Comparison of ENCODE assay signal across 10 cellular contexts in the genomic region with DNA sequence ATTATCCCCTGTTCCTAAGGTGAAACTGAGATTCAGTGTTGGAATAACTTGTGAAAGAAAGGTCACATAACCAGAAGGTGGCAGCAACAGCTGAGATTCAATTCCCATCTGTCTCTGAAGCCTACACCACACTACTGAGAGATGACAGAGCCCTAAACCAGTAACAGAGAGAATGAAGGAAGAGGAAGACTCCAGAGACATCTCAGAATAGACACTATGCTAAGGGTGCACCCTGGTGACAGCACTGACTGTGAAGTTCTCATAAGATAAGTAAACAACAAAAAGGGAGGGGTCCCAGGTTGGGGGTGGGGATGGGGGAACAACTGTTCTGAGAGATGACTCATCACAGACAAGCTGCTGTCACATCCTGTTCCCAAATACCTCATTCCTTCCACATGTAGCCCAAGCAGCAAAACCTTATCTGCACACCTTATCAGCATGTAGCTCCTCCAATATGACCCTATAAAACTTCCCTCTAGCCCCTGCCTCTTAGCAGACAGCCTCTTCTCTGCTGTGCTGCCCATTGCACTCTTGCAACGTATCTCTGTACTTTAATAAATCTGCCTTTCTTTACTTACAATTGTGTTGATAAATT. TPM values are rescaled to one million over a fixed set of nuclear protein-coding genes. Genes with fewer than 3 reads are reported as not detected.
DNase-seq lines count a peak whose midpoint lies in the region; ATAC-seq, FAIRE-seq and TF ChIP-seq lines count a peak whose summit lies in the region.
"Had no signal": no experiment of that assay in that cellular context is flagged by ENCODE, and none has a peak within 500 bp of the region (broad histone marks: within the 10 kb centered on the region; RNA-seq: fewer than 3 reads in every experiment).

No MANE protein-coding gene starts in this region.

- no peaks in the 10 kb centered on the region for H3K27me3 ChIP-seq in lower lobe of right lung (ENCODE audit: low read depth)

- intact Hi-C loops in kidney (cut with DNase I) (no loop called here), lower lobe of right lung (cut with DNase I) (no loop called here)

- no peak overlapping the region for H3K27ac Mint-ChIP-seq in activated CD4-positive, alpha-beta T cell treated with anti-CD3 and anti-CD28 coated beads, Interleukin-2, amount 10 ng/mL, durations not matched to agents 7 days and 5 days

- CTCF ChIA-PET in activated CD4-positive, alpha-beta T cell treated with anti-CD3 and anti-CD28 coated beads, Interleukin-2, amount 10 ng/mL, durations not matched to agents 7 days and 5 days (lab: Charles Lee): no interaction called here

- H3K4me3 ChIP-seq in kidney (ENCODE audit: low read length in 2 of 2) (no peak overlapping the region), lower lobe of right lung (no peak overlapping the region)

- peaks cover 33% of the 10 kb centered on the region for H3K27me3 Mint-ChIP-seq in activated CD4-positive, alpha-beta T cell treated with anti-CD3 and anti-CD28 coated beads, Interleukin-2, amount 10 ng/mL, durations not matched to agents 7 days and 5 days

- POLR2A ChIA-PET in activated CD4-positive, alpha-beta T cell treated with anti-CD3 and anti-CD28 coated beads, Interleukin-2, amount 10 ng/mL, durations not matched to agents 7 days and 5 days (lab: Charles Lee): no interaction called here

- no peak overlapping the region for H3K4me3 Mint-ChIP-seq in activated CD4-positive, alpha-beta T cell treated with anti-CD3 and anti-CD28 coated beads, Interleukin-2, amount 10 ng/mL, durations not matched to agents 7 days and 5 days

- H3K36me3 ChIP-seq in kidney (ENCODE audit: control insufficient read depth in 1 of 2, insufficient read depth in 2 of 2, low read length in 2 of 2): no peaks in the 10 kb centered on the region
- no peaks in the 10 kb centered on the region for H3K36me3 ChIP-seq in lower lobe of right lung

- no peak for ATAC-seq in lower lobe of right lung

- DNase-seq in D721Med (ENCODE audit: insufficient read length, low spot score) (no peak), HuH-7 (ENCODE audit: low spot score) (peak; percentile 20), kidney (no peak), iPS-NIHi7 (ENCODE audit: extremely low spot score) (no peak), lower lobe of right lung (no peak), HuH-7.5 (ENCODE audit: low spot score) (no peak), NCI-H524 treated with DMSO at 0.1 percent for 48 hours (lab: John Stamatoyannopoulos, UW) (no peak)
- peak; percentile 34 for DNase-seq in activated CD4-positive, alpha-beta T cell treated with anti-CD3 and anti-CD28 coated beads, Interleukin-2, amount 10 ng/mL, durations not matched to agents 7 days and 5 days
- DNase-seq: posterior cingulate gyrus, RPMI8226 had no signal

- FAIRE-seq in D721Med (lab: Jason Lieb, UNC) (peak; percentile 51), kidney (lab: Jason Lieb, UNC) (no peak)

- H3K4me1 Mint-ChIP-seq in activated CD4-positive, alpha-beta T cell treated with anti-CD3 and anti-CD28 coated beads, Interleukin-2, amount 10 ng/mL, durations not matched to agents 7 days and 5 days: peaks cover 16% of the 10 kb centered on the region

- TF ChIP-seq CTCF in D721Med (IDR thresholded peaks at IDR 0.05; ENCODE audit: insufficient read depth, missing control alignments) (peak; percentile 28), kidney (IDR thresholded peaks at IDR 0.05; ENCODE audit: borderline replicate concordance, extremely low read depth, insufficient read depth) (peak; percentile 44), lower lobe of right lung (IDR thresholded peaks at IDR 0.05) (no peak)

- H3K36me3 Mint-ChIP-seq in activated CD4-positive, alpha-beta T cell treated with anti-CD3 and anti-CD28 coated beads, Interleukin-2, amount 10 ng/mL, durations not matched to agents 7 days and 5 days (ENCODE audit: low read depth): no peaks in the 10 kb centered on the region

- H3K9me3 ChIP-seq in kidney (ENCODE audit: control insufficient read depth in 1 of 2, low read length in 2 of 2) (peaks cover 4 to 13% of the 10 kb centered on the region in 2 donors), lower lobe of right lung (peaks cover 22% of the 10 kb centered on the region)

- H3K9me3 Mint-ChIP-seq in activated CD4-positive, alpha-beta T cell treated with anti-CD3 and anti-CD28 coated beads, Interleukin-2, amount 10 ng/mL, durations not matched to agents 7 days and 5 days: peaks cover 19% of the 10 kb centered on the region

- H3K9ac ChIP-seq in kidney (ENCODE audit: low read length in 2 of 2): no peak overlapping the region

- H3K4me1 ChIP-seq in kidney (ENCODE audit: control insufficient read depth in 1 of 2, insufficient read depth in 1 of 2, low read depth in 1 of 2, low read length in 2 of 2) (no peaks in the 10 kb centered on the region), lower lobe of right lung (no peaks in the 10 kb centered on the region)

- H3K27ac ChIP-seq in kidney (ENCODE audit: low read depth in 2 of 2, low read length in 2 of 2) (no peak overlapping the region), lower lobe of right lung (no peak overlapping the region)

RNA-seq across cellular contexts. Expression of a gene that starts 46.5 kb away (rescaled TPM):
- total RNA-seq in activated CD4-positive, alpha-beta T cell treated with anti-CD3 and anti-CD28 coated beads, Interleukin-2, amount 10 ng/mL, durations not matched to agents 7 days and 5 days: 10 to 100 TPM; 11.7 to 12.9 TPM
- total RNA-seq in kidney: 20.3 TPM
- polyA plus RNA-seq in kidney (ENCODE audit: insufficient read depth, low read depth, low replicate concordance): 8.8 TPM
- 18.4 TPM for total RNA-seq in lower lobe of right lung

RNA-seq across cellular contexts. Expression of a gene that starts 57.8 kb away (rescaled TPM):
- not detected for total RNA-seq in activated CD4-positive, alpha-beta T cell treated with anti-CD3 and anti-CD28 coated beads, Interleukin-2, amount 10 ng/mL, durations not matched to agents 7 days and 5 days
- total RNA-seq in kidney: 1.2 TPM
- polyA plus RNA-seq in kidney (ENCODE audit: insufficient read depth, low read depth, low replicate concordance): 0.39 TPM
- 4.1 TPM for total RNA-seq in lower lobe of right lung

RNA-seq across cellular contexts. Expression of a gene that starts 58.8 kb away (rescaled TPM):
- 10 to 100 TPM; 31.1 to 31.7 TPM for total RNA-seq in activated CD4-positive, alpha-beta T cell treated with anti-CD3 and anti-CD28 coated beads, Interleukin-2, amount 10 ng/mL, durations not matched to agents 7 days and 5 days
- 39.5 TPM for total RNA-seq in kidney
- polyA plus RNA-seq in kidney (ENCODE audit: insufficient read depth, low read depth, low replicate concordance): 3.1 TPM
- 34.5 TPM for total RNA-seq in lower lobe of right lung

RNA-seq across cellular contexts. Expression of a gene that starts 59.8 kb away (rescaled TPM):
- total RNA-seq in activated CD4-positive, alpha-beta T cell treated with anti-CD3 and anti-CD28 coated beads, Interleukin-2, amount 10 ng/mL, durations not matched to agents 7 days and 5 days: under 1 TPM; 0.62 to 0.74 TPM
- total RNA-seq in kidney: 5.7 TPM
- 2.0 TPM for polyA plus RNA-seq in kidney (ENCODE audit: insufficient read depth, low read depth, low replicate concordance)
- 6.3 TPM for total RNA-seq in lower lobe of right lung

Comparison
In these comparisons a context has a peak if more than half of its experiments do, and no peak if none do; other contexts are left out.
1. DNase-seq: peak in HuH-7 (single experiment) and activated CD4-positive, alpha-beta T cell treated with anti-CD3 and anti-CD28 coated beads, Interleukin-2, amount 10 ng/mL, durations not matched to agents 7 days and 5 days (single experiment); none in D721Med (single experiment), kidney (single experiment), iPS-NIHi7 (single experiment), lower lobe of right lung (single experiment), HuH-7.5 (single experiment) and NCI-H524 treated with DMSO at 0.1 percent for 48 hours (single experiment).